8 cellular contexts compared by ENCODE assay signal in the genomic region with DNA sequence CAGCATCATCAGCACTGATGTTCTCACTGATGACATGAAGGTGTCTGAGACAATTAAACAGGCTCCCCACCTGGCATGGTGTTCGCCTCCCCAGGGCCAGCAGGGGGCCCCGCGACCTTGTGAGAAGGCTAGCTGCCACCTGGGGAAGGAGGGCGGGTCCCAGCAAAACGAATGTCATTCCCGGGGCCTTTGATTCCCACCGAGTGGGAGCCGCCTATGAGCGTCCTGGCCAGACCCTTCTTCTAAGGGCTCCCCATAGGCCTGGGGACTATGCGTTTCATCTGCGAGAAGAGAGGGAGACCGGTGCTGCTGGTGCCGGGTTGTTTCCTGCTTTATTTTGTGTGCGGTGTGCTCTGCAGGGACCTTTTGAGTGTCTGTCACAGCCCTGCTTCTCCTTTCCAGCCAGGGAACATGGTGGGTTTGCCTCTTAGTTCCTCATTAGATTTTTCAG. TPM values are rescaled to one million over a fixed set of nuclear protein-coding genes. Genes with fewer than 3 reads are reported as not detected.
DNase-seq lines count a peak whose midpoint lies in the region; ATAC-seq, FAIRE-seq and TF ChIP-seq lines count a peak whose summit lies in the region.

No MANE protein-coding gene starts in this region.

- no peak for FAIRE-seq in astrocyte (lab: Jason Lieb, UNC)

- H3K4me3 ChIP-seq in Jurkat, Clone E6-1 (ENCODE audit: low read length): no peak overlapping the region
- H3K4me3 ChIP-seq in SU-DHL-6 (ENCODE audit: insufficient read depth, low read length, poor library complexity, severe bottlenecking) (no peak overlapping the region), astrocyte (ENCODE audit: insufficient read depth, low read depth, low read length) (no peak overlapping the region)

- H3F3A ChIP-seq in SU-DHL-6 (ENCODE audit: insufficient read depth): no peaks in the 10 kb centered on the region

- peaks cover 42% of the 10 kb centered on the region for H3K27me3 Mint-ChIP-seq in astrocyte (ENCODE audit: low read depth, unreplicated experiment)

- no peaks in the 10 kb centered on the region for H3K9me3 Mint-ChIP-seq in astrocyte (ENCODE audit: unreplicated experiment)

- no peaks in the 10 kb centered on the region for H3K9me3 ChIP-seq in SU-DHL-6 (ENCODE audit: insufficient read depth, low read length)
- no peaks in the 10 kb centered on the region for H3K9me3 ChIP-seq in astrocyte (ENCODE audit: insufficient read depth, low read depth, low read length)

- no peak overlapping the region for H3K4me3 Mint-ChIP-seq in astrocyte (ENCODE audit: unreplicated experiment)

- in situ Hi-C loops in G401 (cut with HindIII; ENCODE audit: low sequenced_read_pairs): no loop called here

- no peaks in the 10 kb centered on the region for H3K36me3 Mint-ChIP-seq in astrocyte (ENCODE audit: low read depth, unreplicated experiment)

- peak; percentile 84 for ATAC-seq in GM21619 (IDR thresholded peaks at IDR 0.05; ENCODE audit: unreplicated experiment)

- H2AFZ ChIP-seq in SU-DHL-6 (ENCODE audit: low read depth, low read length, severe bottlenecking) (no peak overlapping the region), astrocyte (ENCODE audit: low read depth, low read length) (peak overlapping the region; percentile 69)

- peak; percentile 10 for DNase-seq in EH (ENCODE audit: low read depth)
- DNase-seq in Jurkat, Clone E6-1 (ENCODE audit: low read depth, low spot score): peak; percentile 17
- DNase-seq in astrocyte (ENCODE audit: low read depth): peak; percentile 8
- DNase-seq in islet precursor cell: peak; percentile 85
- DNase-seq in stimulated activated CD4-positive, alpha-beta T cell treated with anti-CD3 and anti-CD28 coated beads, Interleukin-4, amount 100 ng/mL, for 48 hours (ENCODE audit: low read depth in 2 of 2): peak; percentile 46 to 52
- DNase-seq in G401 (ENCODE audit: low spot score): no peak

- H3K36me3 ChIP-seq in SU-DHL-6 (ENCODE audit: low read length) (no peaks in the 10 kb centered on the region), astrocyte (ENCODE audit: insufficient read depth, low read length) (no peaks in the 10 kb centered on the region)

- no peak overlapping the region for H3K27ac ChIP-seq in SU-DHL-6 (ENCODE audit: low read depth, low read length)
- H3K27ac ChIP-seq in astrocyte (ENCODE audit: low read depth, low read length): no peak overlapping the region

- H3K27me3 ChIP-seq in SU-DHL-6 (ENCODE audit: low read length): no peaks in the 10 kb centered on the region
- peaks cover 5% of the 10 kb centered on the region for H3K27me3 ChIP-seq in astrocyte (ENCODE audit: insufficient read depth, low read length)

- H3K9ac ChIP-seq in SU-DHL-6 (ENCODE audit: low read length) (no peak overlapping the region), astrocyte (ENCODE audit: low read length) (no peak overlapping the region)

- peaks cover 3% of the 10 kb centered on the region for H3K4me1 Mint-ChIP-seq in astrocyte (ENCODE audit: low read depth, unreplicated experiment)

- H3K79me2 ChIP-seq in SU-DHL-6 (ENCODE audit: insufficient read depth, low read length): no peaks in the 10 kb centered on the region
- no peaks in the 10 kb centered on the region for H3K79me2 ChIP-seq in astrocyte (ENCODE audit: insufficient read depth, low read length)

- no peaks in the 10 kb centered on the region for H4K20me1 ChIP-seq in SU-DHL-6 (ENCODE audit: low read depth, low read length)
- H4K20me1 ChIP-seq in astrocyte (ENCODE audit: insufficient read depth, low read length): no peaks in the 10 kb centered on the region

- no peaks in the 10 kb centered on the region for H3K4me1 ChIP-seq in astrocyte (ENCODE audit: insufficient read depth, low read length)

- H3K27ac Mint-ChIP-seq in astrocyte (ENCODE audit: unreplicated experiment): no peak overlapping the region

- H3K9me2 ChIP-seq in SU-DHL-6 (replicated peaks; ENCODE audit: insufficient read depth, low read length): no peaks in the 10 kb centered on the region

- H3K4me2 ChIP-seq in SU-DHL-6 (ENCODE audit: low read depth, low read length, poor library complexity, severe bottlenecking) (no peak overlapping the region), astrocyte (ENCODE audit: low read length) (peak overlapping the region; percentile 76)

- TF ChIP-seq CTCF in SU-DHL-6 (IDR thresholded peaks at IDR 0.05; ENCODE audit: insufficient read depth, low read length, poor library complexity, severe bottlenecking) (peak; percentile 59), astrocyte (IDR thresholded peaks at IDR 0.05; ENCODE audit: insufficient read depth, low read depth, low read length) (peak; percentile 51)

RNA-seq across cellular contexts. Expression of a gene that starts 20.5 kb away (rescaled TPM):
- not detected for polyA plus RNA-seq in Jurkat, Clone E6-1 (2012; ENCODE audit: insufficient read depth, insufficient read length)
- total RNA-seq in astrocyte: not detected in 2 replicates
- not detected in 2 replicates for total RNA-seq in G401 (2014; rRNA removed; shearing (Covaris generic))

RNA-seq across cellular contexts. Expression of a gene that starts 46.8 kb away (rescaled TPM):
- not detected for polyA plus RNA-seq in Jurkat, Clone E6-1 (2012; ENCODE audit: insufficient read depth, insufficient read length)
- not detected in 2 replicates for total RNA-seq in astrocyte
- not detected in 2 replicates for total RNA-seq in G401 (2014; rRNA removed; shearing (Covaris generic))
